1 cellular context compared by ENCODE assay signal in genomic region chr16:70156207-70156978, GRCh38.
A peak's percentile ranks its signal among the peaks of the same experiment; 100 is the strongest.
TF ChIP-seq lines count a peak whose summit lies in the region.

No MANE protein-coding gene starts in this region.

TF ChIP-seq in HepG2, 621 proteins besides CTCF, POLR2A, EP300 and RAD21 (continues in another document):
- TF ChIP-seq HOXA3 (CRISPR knock-in tag; IDR thresholded peaks at IDR 0.05) (peak; percentile 13; the same call in 1 of the 2 replicates), SMARCC2 (IDR thresholded peaks at IDR 0.05) (no peak), MLLT10 (CRISPR knock-in tag; IDR thresholded peaks at IDR 0.05) (no peak), MAZ (IDR thresholded peaks at IDR 0.05; ENCODE audit: borderline replicate concordance, low read depth, low read length) (no peak), MAZ (CRISPR knock-in tag; IDR thresholded peaks at IDR 0.05; ENCODE audit: low read depth) (no peak), ZBTB1 (CRISPR knock-in tag; IDR thresholded peaks at IDR 0.05; ENCODE audit: borderline replicate concordance) (no peak), MTF2 (CRISPR knock-in tag; IDR thresholded peaks at IDR 0.05; ENCODE audit: borderline replicate concordance) (no peak), SP2 (CRISPR knock-in tag; IDR thresholded peaks at IDR 0.05) (no peak), ZNF383 (CRISPR knock-in tag; IDR thresholded peaks at IDR 0.05; ENCODE audit: borderline replicate concordance) (no peak), ZNF354B (CRISPR knock-in tag; IDR thresholded peaks at IDR 0.05) (no peak), ZNF766 (CRISPR knock-in tag; IDR thresholded peaks at IDR 0.05; ENCODE audit: borderline replicate concordance) (no peak), HHEX (CRISPR knock-in tag; IDR thresholded peaks at IDR 0.05) (no peak), KDM1A (CRISPR knock-in tag; IDR thresholded peaks at IDR 0.05) (no peak), ZNF563 (CRISPR knock-in tag; IDR thresholded peaks at IDR 0.05) (no peak), ZBTB2 (CRISPR knock-in tag; IDR thresholded peaks at IDR 0.05; ENCODE audit: low read depth) (no peak), ZNF253 (CRISPR knock-in tag; IDR thresholded peaks at IDR 0.05; ENCODE audit: borderline replicate concordance) (no peak), ZNF780A (CRISPR knock-in tag; IDR thresholded peaks at IDR 0.05) (no peak), ZNF710 (CRISPR knock-in tag; IDR thresholded peaks at IDR 0.05; ENCODE audit: borderline replicate concordance) (no peak), HOXA7 (CRISPR knock-in tag; IDR thresholded peaks at IDR 0.05) (no peak), KDM5B (CRISPR knock-in tag; IDR thresholded peaks at IDR 0.05; ENCODE audit: borderline replicate concordance) (peak; percentile 72; the same call in 1 of the 2 replicates), HNRNPUL1 (IDR thresholded peaks at IDR 0.05; ENCODE audit: low read depth, low read length) (no peak), SOX5 (CRISPR knock-in tag; IDR thresholded peaks at IDR 0.05; ENCODE audit: borderline replicate concordance) (no peak), HES4 (CRISPR knock-in tag; IDR thresholded peaks at IDR 0.05; ENCODE audit: borderline replicate concordance) (no peak), ZNF30 (CRISPR knock-in tag; IDR thresholded peaks at IDR 0.05) (no peak), CEBPB (IDR thresholded peaks at IDR 0.05; ENCODE audit: borderline replicate concordance, low read depth, low read length) (no peak), ZNF775 (CRISPR knock-in tag; IDR thresholded peaks at IDR 0.05; ENCODE audit: borderline replicate concordance) (no peak), ZNF207 (IDR thresholded peaks at IDR 0.05; ENCODE audit: borderline replicate concordance) (no peak), ZNF530 (CRISPR knock-in tag; IDR thresholded peaks at IDR 0.05; ENCODE audit: low read depth) (no peak), ZBTB26 (CRISPR knock-in tag; IDR thresholded peaks at IDR 0.05; ENCODE audit: borderline replicate concordance) (no peak), SSRP1 (CRISPR knock-in tag; IDR thresholded peaks at IDR 0.05) (no peak), GZF1 (CRISPR knock-in tag; IDR thresholded peaks at IDR 0.05) (no peak), SMAD1 (CRISPR knock-in tag; IDR thresholded peaks at IDR 0.05; ENCODE audit: borderline replicate concordance, low read depth) (no peak), RAD51 (IDR thresholded peaks at IDR 0.05; ENCODE audit: borderline replicate concordance) (no peak), RFXAP (CRISPR knock-in tag; IDR thresholded peaks at IDR 0.05; ENCODE audit: borderline replicate concordance) (no peak), ZSCAN29 (CRISPR knock-in tag; conservative IDR thresholded peaks at IDR 0.05) (no peak), SRF (IDR thresholded peaks at IDR 0.05; ENCODE audit: low read depth, low read length) (no peak), ZUFSP (CRISPR knock-in tag; IDR thresholded peaks at IDR 0.05; ENCODE audit: borderline replicate concordance) (no peak), STAT5B (CRISPR knock-in tag; IDR thresholded peaks at IDR 0.05) (no peak), ATF3 (CRISPR knock-in tag; IDR thresholded peaks at IDR 0.05) (no peak), SAFB2 (CRISPR knock-in tag; IDR thresholded peaks at IDR 0.05; ENCODE audit: borderline replicate concordance, low read depth) (no peak), MAFK (conservative IDR thresholded peaks at IDR 0.05 in 1 of 2, IDR thresholded peaks at IDR 0.05 in 1 of 2; ENCODE audit: low read length in 2 of 2) (0 out of 4 replicates have a peak, but pooled peaks of 1 of the 2 experiments have one; percentile 14), NFYB (CRISPR knock-in tag; IDR thresholded peaks at IDR 0.05) (no peak), ZMYM2 (CRISPR knock-in tag; IDR thresholded peaks at IDR 0.05) (no peak)
- TF ChIP-seq, protein P1, sequence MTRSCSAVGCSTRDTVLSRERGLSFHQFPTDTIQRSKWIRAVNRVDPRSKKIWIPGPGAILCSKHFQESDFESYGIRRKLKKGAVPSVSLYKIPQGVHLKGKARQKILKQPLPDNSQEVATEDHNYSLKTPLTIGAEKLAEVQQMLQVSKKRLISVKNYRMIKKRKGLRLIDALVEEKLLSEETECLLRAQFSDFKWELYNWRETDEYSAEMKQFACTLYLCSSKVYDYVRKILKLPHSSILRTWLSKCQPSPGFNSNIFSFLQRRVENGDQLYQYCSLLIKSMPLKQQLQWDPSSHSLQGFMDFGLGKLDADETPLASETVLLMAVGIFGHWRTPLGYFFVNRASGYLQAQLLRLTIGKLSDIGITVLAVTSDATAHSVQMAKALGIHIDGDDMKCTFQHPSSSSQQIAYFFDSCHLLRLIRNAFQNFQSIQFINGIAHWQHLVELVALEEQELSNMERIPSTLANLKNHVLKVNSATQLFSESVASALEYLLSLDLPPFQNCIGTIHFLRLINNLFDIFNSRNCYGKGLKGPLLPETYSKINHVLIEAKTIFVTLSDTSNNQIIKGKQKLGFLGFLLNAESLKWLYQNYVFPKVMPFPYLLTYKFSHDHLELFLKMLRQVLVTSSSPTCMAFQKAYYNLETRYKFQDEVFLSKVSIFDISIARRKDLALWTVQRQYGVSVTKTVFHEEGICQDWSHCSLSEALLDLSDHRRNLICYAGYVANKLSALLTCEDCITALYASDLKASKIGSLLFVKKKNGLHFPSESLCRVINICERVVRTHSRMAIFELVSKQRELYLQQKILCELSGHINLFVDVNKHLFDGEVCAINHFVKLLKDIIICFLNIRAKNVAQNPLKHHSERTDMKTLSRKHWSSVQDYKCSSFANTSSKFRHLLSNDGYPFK (CRISPR knock-in tag; IDR thresholded peaks at IDR 0.05; ENCODE audit: borderline replicate concordance) = no peak
- TF ChIP-seq, protein P2, sequence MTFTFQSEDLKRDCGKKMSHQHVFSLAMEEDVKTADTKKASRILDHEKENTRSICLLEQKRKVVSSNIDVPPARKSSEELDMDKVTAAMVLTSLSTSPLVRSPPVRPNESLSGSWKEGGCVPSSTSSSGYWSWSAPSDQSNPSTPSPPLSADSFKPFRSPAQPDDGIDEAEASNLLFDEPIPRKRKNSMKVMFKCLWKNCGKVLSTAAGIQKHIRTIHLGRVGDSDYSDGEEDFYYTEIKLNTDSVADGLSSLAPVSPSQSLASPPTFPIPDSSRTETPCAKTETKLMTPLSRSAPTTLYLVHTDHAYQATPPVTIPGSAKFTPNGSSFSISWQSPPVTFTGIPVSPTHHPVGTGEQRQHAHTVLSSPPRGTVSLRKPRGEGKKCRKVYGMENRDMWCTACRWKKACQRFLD (CRISPR knock-in tag; IDR thresholded peaks at IDR 0.05; ENCODE audit: borderline replicate concordance) = no peak
- TF ChIP-seq, protein P3, sequence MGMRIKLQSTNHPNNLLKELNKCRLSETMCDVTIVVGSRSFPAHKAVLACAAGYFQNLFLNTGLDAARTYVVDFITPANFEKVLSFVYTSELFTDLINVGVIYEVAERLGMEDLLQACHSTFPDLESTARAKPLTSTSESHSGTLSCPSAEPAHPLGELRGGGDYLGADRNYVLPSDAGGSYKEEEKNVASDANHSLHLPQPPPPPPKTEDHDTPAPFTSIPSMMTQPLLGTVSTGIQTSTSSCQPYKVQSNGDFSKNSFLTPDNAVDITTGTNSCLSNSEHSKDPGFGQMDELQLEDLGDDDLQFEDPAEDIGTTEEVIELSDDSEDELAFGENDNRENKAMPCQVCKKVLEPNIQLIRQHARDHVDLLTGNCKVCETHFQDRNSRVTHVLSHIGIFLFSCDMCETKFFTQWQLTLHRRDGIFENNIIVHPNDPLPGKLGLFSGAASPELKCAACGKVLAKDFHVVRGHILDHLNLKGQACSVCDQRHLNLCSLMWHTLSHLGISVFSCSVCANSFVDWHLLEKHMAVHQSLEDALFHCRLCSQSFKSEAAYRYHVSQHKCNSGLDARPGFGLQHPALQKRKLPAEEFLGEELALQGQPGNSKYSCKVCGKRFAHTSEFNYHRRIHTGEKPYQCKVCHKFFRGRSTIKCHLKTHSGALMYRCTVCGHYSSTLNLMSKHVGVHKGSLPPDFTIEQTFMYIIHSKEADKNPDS (CRISPR knock-in tag; IDR thresholded peaks at IDR 0.05) = 0 out of 2 replicates have a peak, but pooled peaks have one; percentile 24
- TF ChIP-seq, protein P4, sequence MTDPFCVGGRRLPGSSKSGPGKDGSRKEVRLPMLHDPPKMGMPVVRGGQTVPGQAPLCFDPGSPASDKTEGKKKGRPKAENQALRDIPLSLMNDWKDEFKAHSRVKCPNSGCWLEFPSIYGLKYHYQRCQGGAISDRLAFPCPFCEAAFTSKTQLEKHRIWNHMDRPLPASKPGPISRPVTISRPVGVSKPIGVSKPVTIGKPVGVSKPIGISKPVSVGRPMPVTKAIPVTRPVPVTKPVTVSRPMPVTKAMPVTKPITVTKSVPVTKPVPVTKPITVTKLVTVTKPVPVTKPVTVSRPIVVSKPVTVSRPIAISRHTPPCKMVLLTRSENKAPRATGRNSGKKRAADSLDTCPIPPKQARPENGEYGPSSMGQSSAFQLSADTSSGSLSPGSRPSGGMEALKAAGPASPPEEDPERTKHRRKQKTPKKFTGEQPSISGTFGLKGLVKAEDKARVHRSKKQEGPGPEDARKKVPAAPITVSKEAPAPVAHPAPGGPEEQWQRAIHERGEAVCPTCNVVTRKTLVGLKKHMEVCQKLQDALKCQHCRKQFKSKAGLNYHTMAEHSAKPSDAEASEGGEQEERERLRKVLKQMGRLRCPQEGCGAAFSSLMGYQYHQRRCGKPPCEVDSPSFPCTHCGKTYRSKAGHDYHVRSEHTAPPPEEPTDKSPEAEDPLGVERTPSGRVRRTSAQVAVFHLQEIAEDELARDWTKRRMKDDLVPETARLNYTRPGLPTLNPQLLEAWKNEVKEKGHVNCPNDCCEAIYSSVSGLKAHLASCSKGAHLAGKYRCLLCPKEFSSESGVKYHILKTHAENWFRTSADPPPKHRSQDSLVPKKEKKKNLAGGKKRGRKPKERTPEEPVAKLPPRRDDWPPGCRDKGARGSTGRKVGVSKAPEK (CRISPR knock-in tag; IDR thresholded peaks at IDR 0.05; ENCODE audit: borderline replicate concordance) = peak; percentile 52; the same call in 1 of the 2 replicates
- TF ChIP-seq, protein P5, sequence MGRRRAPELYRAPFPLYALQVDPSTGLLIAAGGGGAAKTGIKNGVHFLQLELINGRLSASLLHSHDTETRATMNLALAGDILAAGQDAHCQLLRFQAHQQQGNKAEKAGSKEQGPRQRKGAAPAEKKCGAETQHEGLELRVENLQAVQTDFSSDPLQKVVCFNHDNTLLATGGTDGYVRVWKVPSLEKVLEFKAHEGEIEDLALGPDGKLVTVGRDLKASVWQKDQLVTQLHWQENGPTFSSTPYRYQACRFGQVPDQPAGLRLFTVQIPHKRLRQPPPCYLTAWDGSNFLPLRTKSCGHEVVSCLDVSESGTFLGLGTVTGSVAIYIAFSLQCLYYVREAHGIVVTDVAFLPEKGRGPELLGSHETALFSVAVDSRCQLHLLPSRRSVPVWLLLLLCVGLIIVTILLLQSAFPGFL (CRISPR knock-in tag; IDR thresholded peaks at IDR 0.05) = no peak
